Comparison of ENCODE assay signal across 1 cellular context in genomic region chr3:48896991-48897390, GRCh38.
TF ChIP-seq lines count a peak whose summit lies in the region.

No MANE protein-coding gene starts in this region.

TF ChIP-seq in HepG2, 621 proteins besides CTCF, POLR2A, EP300 and RAD21 (continued from another document):
- TF ChIP-seq HDAC2 (CRISPR knock-in tag; IDR thresholded peaks at IDR 0.05) (peak; percentile 5; the same call in 1 of the 2 replicates), ZSCAN29 (CRISPR knock-in tag; conservative IDR thresholded peaks at IDR 0.05) (no peak), ZNF570 (CRISPR knock-in tag; IDR thresholded peaks at IDR 0.05; ENCODE audit: borderline replicate concordance) (no peak), GATAD1 (CRISPR knock-in tag; IDR thresholded peaks at IDR 0.05) (no peak), MLX (CRISPR knock-in tag; IDR thresholded peaks at IDR 0.05) (no peak), STAT6 (CRISPR knock-in tag; IDR thresholded peaks at IDR 0.05; ENCODE audit: borderline replicate concordance) (no peak), SSRP1 (CRISPR knock-in tag; IDR thresholded peaks at IDR 0.05) (no peak), RBM39 (IDR thresholded peaks at IDR 0.05; ENCODE audit: low read depth, low read length, poor library complexity, severe bottlenecking) (no peak), ZNF256 (CRISPR knock-in tag; conservative IDR thresholded peaks at IDR 0.05) (no peak), HNF4G (IDR thresholded peaks at IDR 0.05; ENCODE audit: borderline replicate concordance, low read depth, low read length) (peak; percentile 53; the same call in 1 of the 2 replicates), HNF4G (CRISPR knock-in tag; IDR thresholded peaks at IDR 0.05; ENCODE audit: borderline replicate concordance, low read depth) (no peak), NFKBIZ (CRISPR knock-in tag; IDR thresholded peaks at IDR 0.05) (no peak), SP1 (IDR thresholded peaks at IDR 0.05) (no peak), SP1 (CRISPR knock-in tag; IDR thresholded peaks at IDR 0.05) (no peak), ZNF678 (CRISPR knock-in tag; IDR thresholded peaks at IDR 0.05) (no peak), PAXIP1 (CRISPR knock-in tag; conservative IDR thresholded peaks at IDR 0.05) (peak; percentile 12; the same call in 1 of the 2 replicates), MAFF (IDR thresholded peaks at IDR 0.05; ENCODE audit: low read depth, low read length) (peak; percentile 99), CEBPB (IDR thresholded peaks at IDR 0.05; ENCODE audit: borderline replicate concordance, low read depth, low read length) (peak; percentile 18; the same call in 1 of the 2 replicates), ZNF17 (CRISPR knock-in tag; IDR thresholded peaks at IDR 0.05) (no peak), ZNF232 (CRISPR knock-in tag; IDR thresholded peaks at IDR 0.05; ENCODE audit: borderline replicate concordance) (no peak), ZFP41 (CRISPR knock-in tag; IDR thresholded peaks at IDR 0.05; ENCODE audit: borderline replicate concordance) (no peak), NR2F6 (IDR thresholded peaks at IDR 0.05) (peak; percentile 73), NR2F6 (CRISPR knock-in tag; IDR thresholded peaks at IDR 0.05) (0 out of 2 replicates have a peak, but pooled peaks have one; percentile 4), NR2C2 (CRISPR knock-in tag; IDR thresholded peaks at IDR 0.05; ENCODE audit: borderline replicate concordance) (0 out of 2 replicates have a peak, but pooled peaks have one; percentile 13), ZEB1 (IDR thresholded peaks at IDR 0.05; ENCODE audit: insufficient replicate concordance, low read depth) (no peak), THAP11 (CRISPR knock-in tag; IDR thresholded peaks at IDR 0.05) (0 out of 2 replicates have a peak, but pooled peaks have one; percentile 24)
